ENCODE assay signal across 1 cellular context in the genomic region with DNA sequence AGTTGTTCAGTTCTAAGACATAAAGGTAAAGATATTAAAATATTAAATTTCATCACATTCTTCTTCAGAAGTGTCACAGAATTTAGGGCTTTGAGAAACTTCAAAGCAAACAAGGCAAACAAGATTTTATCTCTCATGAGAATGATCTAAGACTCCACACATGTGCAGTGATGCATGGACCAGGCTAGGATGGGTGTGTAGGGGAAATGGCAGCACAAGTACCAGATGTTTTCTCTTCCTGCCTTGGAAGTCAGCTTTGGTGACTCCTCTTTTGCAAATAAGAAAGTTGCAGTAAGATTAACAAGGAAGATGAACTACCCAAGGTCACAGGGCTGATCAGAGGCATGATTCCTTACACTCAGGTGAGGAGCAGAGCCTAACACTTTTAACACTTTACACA.
TF ChIP-seq lines count a peak whose summit lies in the region.

No MANE protein-coding gene starts in this region.

TF ChIP-seq in GM23338, 12 proteins besides CTCF, POLR2A, EP300 and RAD21 (continued from another document):
- TF ChIP-seq, protein P1, sequence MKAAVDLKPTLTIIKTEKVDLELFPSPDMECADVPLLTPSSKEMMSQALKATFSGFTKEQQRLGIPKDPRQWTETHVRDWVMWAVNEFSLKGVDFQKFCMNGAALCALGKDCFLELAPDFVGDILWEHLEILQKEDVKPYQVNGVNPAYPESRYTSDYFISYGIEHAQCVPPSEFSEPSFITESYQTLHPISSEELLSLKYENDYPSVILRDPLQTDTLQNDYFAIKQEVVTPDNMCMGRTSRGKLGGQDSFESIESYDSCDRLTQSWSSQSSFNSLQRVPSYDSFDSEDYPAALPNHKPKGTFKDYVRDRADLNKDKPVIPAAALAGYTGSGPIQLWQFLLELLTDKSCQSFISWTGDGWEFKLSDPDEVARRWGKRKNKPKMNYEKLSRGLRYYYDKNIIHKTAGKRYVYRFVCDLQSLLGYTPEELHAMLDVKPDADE (IDR thresholded peaks at IDR 0.05): no peak
- TF ChIP-seq, protein P2, sequence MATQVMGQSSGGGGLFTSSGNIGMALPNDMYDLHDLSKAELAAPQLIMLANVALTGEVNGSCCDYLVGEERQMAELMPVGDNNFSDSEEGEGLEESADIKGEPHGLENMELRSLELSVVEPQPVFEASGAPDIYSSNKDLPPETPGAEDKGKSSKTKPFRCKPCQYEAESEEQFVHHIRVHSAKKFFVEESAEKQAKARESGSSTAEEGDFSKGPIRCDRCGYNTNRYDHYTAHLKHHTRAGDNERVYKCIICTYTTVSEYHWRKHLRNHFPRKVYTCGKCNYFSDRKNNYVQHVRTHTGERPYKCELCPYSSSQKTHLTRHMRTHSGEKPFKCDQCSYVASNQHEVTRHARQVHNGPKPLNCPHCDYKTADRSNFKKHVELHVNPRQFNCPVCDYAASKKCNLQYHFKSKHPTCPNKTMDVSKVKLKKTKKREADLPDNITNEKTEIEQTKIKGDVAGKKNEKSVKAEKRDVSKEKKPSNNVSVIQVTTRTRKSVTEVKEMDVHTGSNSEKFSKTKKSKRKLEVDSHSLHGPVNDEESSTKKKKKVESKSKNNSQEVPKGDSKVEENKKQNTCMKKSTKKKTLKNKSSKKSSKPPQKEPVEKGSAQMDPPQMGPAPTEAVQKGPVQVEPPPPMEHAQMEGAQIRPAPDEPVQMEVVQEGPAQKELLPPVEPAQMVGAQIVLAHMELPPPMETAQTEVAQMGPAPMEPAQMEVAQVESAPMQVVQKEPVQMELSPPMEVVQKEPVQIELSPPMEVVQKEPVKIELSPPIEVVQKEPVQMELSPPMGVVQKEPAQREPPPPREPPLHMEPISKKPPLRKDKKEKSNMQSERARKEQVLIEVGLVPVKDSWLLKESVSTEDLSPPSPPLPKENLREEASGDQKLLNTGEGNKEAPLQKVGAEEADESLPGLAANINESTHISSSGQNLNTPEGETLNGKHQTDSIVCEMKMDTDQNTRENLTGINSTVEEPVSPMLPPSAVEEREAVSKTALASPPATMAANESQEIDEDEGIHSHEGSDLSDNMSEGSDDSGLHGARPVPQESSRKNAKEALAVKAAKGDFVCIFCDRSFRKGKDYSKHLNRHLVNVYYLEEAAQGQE (IDR thresholded peaks at IDR 0.05; ENCODE audit: unreplicated experiment): no peak
TF ChIP-seq in GM23338: peak in this region for 0.
